ENCODE assay signal across 10 cellular contexts in the genomic region with DNA sequence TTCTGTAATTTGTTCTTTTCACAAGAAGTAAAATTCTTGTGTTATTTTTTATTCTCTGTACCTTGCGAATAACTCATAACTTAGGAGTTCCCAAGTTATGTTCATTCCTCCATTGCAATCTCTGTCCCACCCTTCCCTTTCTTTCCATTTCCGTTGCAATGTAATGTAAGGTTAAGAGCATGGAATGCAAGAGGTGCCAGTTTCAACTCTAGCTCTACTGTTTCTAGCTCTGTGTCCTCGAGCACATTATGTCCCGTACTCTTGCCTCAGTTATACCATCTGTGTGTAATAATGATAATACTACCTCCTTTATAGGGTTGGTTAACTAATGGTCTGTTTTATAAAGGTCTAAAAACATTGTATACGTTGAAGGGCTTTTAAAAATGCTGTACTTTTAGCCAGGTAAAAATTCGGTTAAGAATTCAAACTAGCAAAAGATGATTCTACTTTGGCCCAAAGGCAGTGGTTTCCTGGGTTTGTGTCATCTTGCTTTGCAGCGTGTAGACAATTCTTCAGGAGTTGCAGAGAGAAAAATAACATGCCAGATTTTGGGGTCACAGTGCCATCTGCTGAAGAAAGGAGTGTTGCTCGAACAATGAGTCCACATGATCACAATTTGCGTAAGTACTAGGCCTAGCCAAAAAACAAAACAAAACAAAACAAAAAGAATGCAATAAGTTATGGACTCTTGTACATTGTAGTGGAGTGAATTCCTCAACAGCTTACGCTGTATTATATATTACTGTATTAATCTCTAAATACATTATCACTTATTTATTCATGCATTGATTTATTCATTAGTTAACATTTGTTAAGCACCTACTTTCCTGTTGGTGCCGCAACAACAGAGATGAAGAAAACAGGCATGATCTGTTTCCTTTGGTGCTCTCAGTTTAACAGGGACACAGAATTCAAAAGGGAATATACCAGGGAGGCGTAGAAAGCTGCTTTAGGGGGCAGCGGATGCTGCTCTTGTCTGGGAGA. TPM values are rescaled to one million over a fixed set of nuclear protein-coding genes. Genes with fewer than 3 reads are reported as not detected.
A peak's percentile ranks its signal among the peaks of the same experiment; 100 is the strongest.
DNase-seq lines count a peak whose midpoint lies in the region; ATAC-seq, FAIRE-seq and TF ChIP-seq lines count a peak whose summit lies in the region.
"Had no signal": no experiment of that assay in that cellular context is flagged by ENCODE, and none has a peak within 500 bp of the region (broad histone marks: within the 10 kb centered on the region; RNA-seq: fewer than 3 reads in every experiment).

No MANE protein-coding gene starts in this region.

- no peaks in the 10 kb centered on the region for H3K27me3 ChIP-seq in MM.1S (replicated peaks; ENCODE audit: insufficient read depth, low read length)
- H3K27me3 ChIP-seq in astrocyte (ENCODE audit: insufficient read depth, low read length): no peaks in the 10 kb centered on the region
- H3K27me3 ChIP-seq in right atrium auricular region: no peaks in the 10 kb centered on the region
- H3K27me3 ChIP-seq: tibial nerve had no signal

- H3K4me2 ChIP-seq in MM.1S (ENCODE audit: low read depth, low read length) (no peak overlapping the region), astrocyte (ENCODE audit: low read length) (no peak overlapping the region)

- H3K4me3 ChIP-seq in MM.1S (ENCODE audit: low read length) (no peak overlapping the region), astrocyte (ENCODE audit: insufficient read depth, low read depth, low read length) (no peak overlapping the region), right atrium auricular region (no peak overlapping the region)
- H3K4me3 ChIP-seq: tibial nerve had no signal

- DNase-seq in GM04504 (ENCODE audit: low read depth): peak; percentile 55
- DNase-seq in MM.1S: peak; percentile 28
- no peak for DNase-seq in astrocyte (ENCODE audit: low read depth)
- no peak for DNase-seq in memory B cell (ENCODE audit: low spot score in 2 of 2)
- no peak for DNase-seq in right atrium auricular region (ENCODE audit: low spot score)
- DNase-seq: retina had no signal

- no peaks in the 10 kb centered on the region for H3K9me2 ChIP-seq in MM.1S (replicated peaks; ENCODE audit: insufficient read depth, low read length)

- H3K9ac ChIP-seq in MM.1S (ENCODE audit: low read length) (no peak overlapping the region), astrocyte (ENCODE audit: low read length) (no peak overlapping the region)

- TF ChIP-seq CTCF in MM.1S (IDR thresholded peaks at IDR 0.05; ENCODE audit: low read length) (peak; percentile 31), astrocyte (IDR thresholded peaks at IDR 0.05; ENCODE audit: insufficient read depth, low read depth, low read length) (peak; percentile 36), right atrium auricular region (IDR thresholded peaks at IDR 0.05) (no peak)

- ATAC-seq in memory B cell (ENCODE audit: low read depth) (no peak), HG03175 (IDR thresholded peaks at IDR 0.05; ENCODE audit: unreplicated experiment) (no peak), GM18870 (IDR thresholded peaks at IDR 0.05; ENCODE audit: unreplicated experiment) (no peak), HG03159 (IDR thresholded peaks at IDR 0.05; ENCODE audit: unreplicated experiment) (no peak)

- no peak overlapping the region for H2AFZ ChIP-seq in MM.1S (ENCODE audit: low read length)
- no peak overlapping the region for H2AFZ ChIP-seq in astrocyte (ENCODE audit: low read depth, low read length)

- H3K4me1 ChIP-seq in MM.1S (ENCODE audit: low read length): no peaks in the 10 kb centered on the region
- no peaks in the 10 kb centered on the region for H3K4me1 ChIP-seq in astrocyte (ENCODE audit: insufficient read depth, low read length)
- H3K4me1 ChIP-seq in right atrium auricular region: no peaks in the 10 kb centered on the region
- H3K4me1 ChIP-seq: tibial nerve had no signal

- no peak overlapping the region for H3K27ac ChIP-seq in MM.1S (ENCODE audit: low read length)
- no peak overlapping the region for H3K27ac ChIP-seq in astrocyte (ENCODE audit: low read depth, low read length)
- no peak overlapping the region for H3K27ac ChIP-seq in right atrium auricular region
- H3K27ac ChIP-seq: tibial nerve had no signal

- H3K79me2 ChIP-seq in MM.1S (ENCODE audit: low read length) (no peaks in the 10 kb centered on the region), astrocyte (ENCODE audit: insufficient read depth, low read length) (no peaks in the 10 kb centered on the region)

- H3K9me3 ChIP-seq in MM.1S (replicated peaks; ENCODE audit: insufficient read depth, low read length): no peaks in the 10 kb centered on the region
- no peaks in the 10 kb centered on the region for H3K9me3 ChIP-seq in astrocyte (ENCODE audit: insufficient read depth, low read depth, low read length)
- H3K9me3 ChIP-seq in right atrium auricular region: no peaks in the 10 kb centered on the region
- H3K9me3 ChIP-seq: tibial nerve had no signal

- H3F3A ChIP-seq in MM.1S (ENCODE audit: insufficient read depth, low read length): no peaks in the 10 kb centered on the region

- H4K20me1 ChIP-seq in MM.1S (ENCODE audit: insufficient read depth, low read length) (no peaks in the 10 kb centered on the region), astrocyte (ENCODE audit: insufficient read depth, low read length) (no peaks in the 10 kb centered on the region)

- H3K4me3 Mint-ChIP-seq in astrocyte (ENCODE audit: unreplicated experiment) (no peak overlapping the region), memory B cell (no peak overlapping the region)

- H3K27me3 Mint-ChIP-seq in astrocyte (ENCODE audit: low read depth, unreplicated experiment) (peaks cover under 1% of the 10 kb centered on the region), memory B cell (peaks cover 2% of the 10 kb centered on the region)

- H3K4me1 Mint-ChIP-seq in astrocyte (ENCODE audit: low read depth, unreplicated experiment): peaks cover 11% of the 10 kb centered on the region
- peaks cover 12% of the 10 kb centered on the region for H3K4me1 Mint-ChIP-seq in memory B cell

- H3K36me3 ChIP-seq in MM.1S (replicated peaks; ENCODE audit: insufficient read depth, low read length) (no peaks in the 10 kb centered on the region), astrocyte (ENCODE audit: insufficient read depth, low read length) (no peaks in the 10 kb centered on the region), right atrium auricular region (no peaks in the 10 kb centered on the region)
- H3K36me3 ChIP-seq: tibial nerve had no signal

- no peak for FAIRE-seq in astrocyte (lab: Jason Lieb, UNC)

- H3K9me3 Mint-ChIP-seq in astrocyte (ENCODE audit: unreplicated experiment) (peaks cover 2% of the 10 kb centered on the region), memory B cell (no peaks in the 10 kb centered on the region)

- no peak overlapping the region for H3K27ac Mint-ChIP-seq in astrocyte (ENCODE audit: unreplicated experiment)
- peak overlapping the region; percentile 3 for H3K27ac Mint-ChIP-seq in memory B cell

- no peaks in the 10 kb centered on the region for H3K36me3 Mint-ChIP-seq in astrocyte (ENCODE audit: low read depth, unreplicated experiment)
- no peaks in the 10 kb centered on the region for H3K36me3 Mint-ChIP-seq in memory B cell

RNA-seq across cellular contexts. Expression of gene PFDN4, which starts 10.0 kb away (rescaled TPM):
- total RNA-seq in astrocyte (28.3 and 35.2 TPM in 2 replicates), right atrium auricular region (100 to 1,000 TPM in 1 of 2 donors, 10 to 100 TPM in 1; 48.2 to 101 TPM)

RNA-seq across cellular contexts. Expression of gene CYP24A1, which starts 24.1 kb away (rescaled TPM):
- 0.60 and 0.73 TPM in 2 replicates for total RNA-seq in astrocyte
- total RNA-seq in right atrium auricular region: under 1 TPM in 1 of 2 donors, not detected in 1; 0.24 TPM
- total RNA-seq: tibial nerve had no signal

Comparison
In these comparisons a context has a peak if more than half of its experiments do, and no peak if none do; other contexts are left out.
1. DNase-seq: peak in GM04504 (single experiment) and MM.1S (single experiment); none in astrocyte (single experiment), memory B cell (0 of 2) and right atrium auricular region (single experiment).
2. CTCF ChIP-seq: peak in MM.1S (single experiment) and astrocyte (single experiment); none in right atrium auricular region (0 of 2).